9 cellular contexts compared by ENCODE assay signal in the genomic region with DNA sequence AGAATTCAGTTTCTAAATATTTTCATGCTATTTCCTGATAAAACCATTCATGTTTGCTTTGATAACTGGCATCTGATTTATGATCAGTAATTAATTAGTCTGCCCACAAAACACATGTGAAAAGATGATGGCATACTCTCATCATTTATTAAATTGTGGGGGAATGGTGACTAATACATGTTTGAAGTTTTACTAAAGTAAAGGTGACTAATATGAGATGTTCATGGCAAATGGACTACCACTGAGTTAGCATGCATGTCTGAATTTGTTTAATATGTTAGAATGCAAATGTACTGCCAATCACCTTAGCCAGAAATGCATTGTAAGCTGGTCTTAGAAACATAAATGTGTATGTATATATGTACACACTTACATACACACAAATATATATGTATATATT. TPM values are rescaled to one million over a fixed set of nuclear protein-coding genes. Genes with fewer than 3 reads are reported as not detected.
"Had no signal": no experiment of that assay in that cellular context is flagged by ENCODE, and none has a peak within 500 bp of the region (broad histone marks: within the 10 kb centered on the region; RNA-seq: fewer than 3 reads in every experiment).

No MANE protein-coding gene starts in this region.

- ATAC-seq: GM23338, K562 had no signal

- H3K4me2 ChIP-seq: GM23338 had no signal

- H3K9me3 Mint-ChIP-seq: GM23338, H9 had no signal

- H3K27ac Mint-ChIP-seq: GM23338, H9 had no signal

- H3K4me3 ChIP-seq: GM23338, K562 had no signal

- FAIRE-seq: H1, H54, HTR-8/SVneo, K562 had no signal

- H3K4me3 Mint-ChIP-seq: GM23338, H9 had no signal

- DNase-seq: H9, HCEC 1CT, IMR-90 had no signal

RNA-seq across cellular contexts. Expression of gene PNLIP, which starts 15.3 kb away (rescaled TPM):
- total RNA-seq: GM23338, H1, H9, HT-29, IMR-90 had no signal
- polyA plus RNA-seq: GM23338, H1, IMR-90, K562 had no signal

RNA-seq across cellular contexts. Expression of gene PNLIPRP1, which starts 29.7 kb away (rescaled TPM):
- total RNA-seq: GM23338, H1, H9, HT-29, IMR-90 had no signal
- polyA plus RNA-seq: H1, IMR-90, K562 had no signal

RNA-seq across cellular contexts. Expression of gene PNLIPRP2, which starts 59.7 kb away (rescaled TPM):
- total RNA-seq: GM23338, H1, HT-29, IMR-90 had no signal
- polyA plus RNA-seq: IMR-90, K562 had no signal
